In genomic region chr18:576924-577323, GRCh38 we compare ENCODE assay signal across 10 cellular contexts. TPM values are rescaled to one million over a fixed set of nuclear protein-coding genes. Genes with fewer than 3 reads are reported as not detected.
"Had no signal": no experiment of that assay in that cellular context is flagged by ENCODE, and none has a peak within 500 bp of the region (broad histone marks: within the 10 kb centered on the region; RNA-seq: fewer than 3 reads in every experiment).

No MANE protein-coding gene starts in this region.

- H3K27me3 Mint-ChIP-seq: IgD-negative memory B cell had no signal

- H3K27ac Mint-ChIP-seq: IgD-negative memory B cell had no signal

- FAIRE-seq: H54, HepG2 had no signal

- H3K9ac ChIP-seq: GM23248 had no signal

- H3K4me3 ChIP-seq: GM23248 had no signal

- H3K27ac ChIP-seq: GM23248, HL-60 had no signal

- DNase-seq: GOT3, H9, HCEC 1CT, KG1 had no signal

- H3K4me3 Mint-ChIP-seq: H9, IgD-negative memory B cell had no signal

- H3K36me3 Mint-ChIP-seq: IgD-negative memory B cell had no signal

- H2AFZ ChIP-seq: GM23248 had no signal

- H3K4me1 Mint-ChIP-seq: IgD-negative memory B cell had no signal

RNA-seq across cellular contexts. Expression of gene CETN1, which starts 3.3 kb away (rescaled TPM):
- total RNA-seq: GM23248, H9, HepG2, HT1080 had no signal
- polyA plus RNA-seq: GM23248, HepG2, IgD-negative memory B cell had no signal

RNA-seq across cellular contexts. Expression of gene CLUL1, which starts 19.9 kb away (rescaled TPM):
- total RNA-seq: GM23248, HepG2, HT1080 had no signal
- polyA plus RNA-seq: GM23248, IgD-negative memory B cell had no signal
